ENCODE assay signal across 8 cellular contexts in genomic region chr2:151827564-151828142, GRCh38. TPM values are rescaled to one million over a fixed set of nuclear protein-coding genes. Genes with fewer than 3 reads are reported as not detected.
DNase-seq lines count a peak whose midpoint lies in the region; ATAC-seq, FAIRE-seq and TF ChIP-seq lines count a peak whose summit lies in the region.

No MANE protein-coding gene starts in this region.

- no peak for TF ChIP-seq POLR2A in Peyer's patch (IDR thresholded peaks at IDR 0.05)

- H3K36me3 ChIP-seq in Peyer's patch (no peaks in the 10 kb centered on the region), small intestine (ENCODE audit: control insufficient read depth in 2 of 2, insufficient read depth in 2 of 2, low read length in 2 of 2) (no peaks in the 10 kb centered on the region)

- FAIRE-seq in small intestine (lab: Jason Lieb, UNC) (no peak), RCC 7860 (lab: Jason Lieb, UNC) (no peak)

- H3K27me3 ChIP-seq in Peyer's patch (no peaks in the 10 kb centered on the region), small intestine (ENCODE audit: control insufficient read depth in 2 of 2, insufficient read depth in 2 of 2, low read length in 2 of 2) (no peaks in the 10 kb centered on the region)

- WGBS in small intestine, 3 donors: 0 to 1% (median 0%) methylated on average over 38 of the region's 38 CpGs

- no peak for TF ChIP-seq CTCF in Peyer's patch (IDR thresholded peaks at IDR 0.05)
- TF ChIP-seq CTCF in astrocyte of the spinal cord (IDR thresholded peaks at IDR 0.05; ENCODE audit: low read depth, low read length): no peak

- H3K4me1 ChIP-seq in Peyer's patch (peaks cover 0 to 29% (median 8%) of the 10 kb centered on the region in 4 donors), small intestine (ENCODE audit: control insufficient read depth in 2 of 2, insufficient read depth in 1 of 2, low read depth in 1 of 2, low read length in 1 of 2) (peaks cover 0 to 4% of the 10 kb centered on the region in 2 donors)

- H3K4me3 ChIP-seq in Peyer's patch (peak overlapping the region; percentile 83 to 91 (median 88)), astrocyte of the spinal cord (ENCODE audit: low read depth, low read length) (peak overlapping the region; percentile 59), iPS-18c (ENCODE audit: insufficient read depth, low read depth, low read length) (peak overlapping the region; percentile 86), small intestine (ENCODE audit: low read depth in 1 of 2, low read length in 2 of 2) (peak overlapping the region; percentile 88 to 93)

- H3K9me3 ChIP-seq in Peyer's patch (no peaks in the 10 kb centered on the region), iPS-18c (ENCODE audit: control insufficient read depth, insufficient read depth, low read length) (no peaks in the 10 kb centered on the region), small intestine (ENCODE audit: control insufficient read depth, low read depth) (no peaks in the 10 kb centered on the region)

- in situ Hi-C loops in astrocyte of the spinal cord (cut with HindIII; ENCODE audit: low sequenced_read_pairs): no loop called here

- ATAC-seq in HG02840 (IDR thresholded peaks at IDR 0.05; ENCODE audit: low FRiP score, unreplicated experiment): peak; percentile 23

- peak overlapping the region; percentile 78 to 93 (median 87) for H3K27ac ChIP-seq in Peyer's patch
- H3K27ac ChIP-seq in small intestine (ENCODE audit: low read depth in 1 of 2, low read length in 1 of 2): peak overlapping the region; percentile 79 to 82

- peak; percentile 72 for DNase-seq in activated effector memory CD4-positive, alpha-beta T cell treated with anti-CD3 and anti-CD28 coated beads, Interleukin-2, amount 50 U/mL, for 16 hours
- no peak for DNase-seq in activated effector memory CD4-positive, alpha-beta T cell treated with Interleukin-2 at 50 U/mL for 16 hours
- DNase-seq in Peyer's patch (peak; percentile 38 to 55 (median 55)), astrocyte of the spinal cord (ENCODE audit: low read depth, low spot score) (peak; percentile 31), small intestine (peak; percentile 15), RCC 7860 (ENCODE audit: low spot score) (no peak)

RNA-seq across cellular contexts. Expression of gene ARL5A, which starts 0.6 kb away (rescaled TPM):
- total RNA-seq in Peyer's patch: 10 to 100 TPM; 34.7 to 85.5 (median 56.5) TPM
- 10 to 100 TPM; 14.9 to 34.0 (median 25.7) TPM for polyA plus RNA-seq in small intestine

Comparison
In these comparisons a context has a peak if more than half of its experiments do, and no peak if none do; other contexts are left out.
1. DNase-seq: peak in activated effector memory CD4-positive, alpha-beta T cell treated with anti-CD3 and anti-CD28 coated beads, Interleukin-2, amount 50 U/mL, for 16 hours (single experiment), Peyer's patch (3 of 3), astrocyte of the spinal cord (single experiment) and small intestine (single experiment); none in activated effector memory CD4-positive, alpha-beta T cell treated with Interleukin-2 at 50 U/mL for 16 hours (single experiment) and RCC 7860 (single experiment).
2. Peak in every context shown above with its lines, with median percentiles within 50 percentile points of each other: H3K4me3 ChIP-seq.